In the genomic region with DNA sequence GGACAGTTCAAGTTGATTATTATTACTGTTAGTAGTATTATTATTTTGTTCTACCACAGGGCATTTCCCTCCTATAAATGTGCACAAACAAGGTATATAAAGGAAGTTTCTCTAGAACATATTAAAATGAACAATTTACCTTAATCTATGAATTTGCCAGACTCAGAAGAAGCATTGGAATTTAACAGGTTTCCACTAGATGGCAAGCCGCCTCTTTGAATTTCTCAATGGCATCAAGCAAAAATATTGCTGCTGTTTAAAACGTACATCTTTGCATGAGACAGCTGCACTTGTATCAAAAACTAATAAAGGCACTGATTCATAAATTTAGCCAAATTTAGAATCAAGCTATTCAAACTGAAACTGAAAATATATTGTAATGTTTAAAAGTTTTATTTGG, we compare ENCODE assay signal across 1 cellular context.
TF ChIP-seq lines count a peak whose summit lies in the region.

No MANE protein-coding gene starts in this region.

TF ChIP-seq in GM23338, 12 proteins besides CTCF, POLR2A, EP300 and RAD21 (continued from another document):
- no peak for TF ChIP-seq STAT1 (IDR thresholded peaks at IDR 0.05; ENCODE audit: unreplicated experiment)
- TF ChIP-seq ZNF331 (CRISPR knock-in tag; IDR thresholded peaks at IDR 0.05; ENCODE audit: low read depth) = no peak
- TF ChIP-seq JUNB (IDR thresholded peaks at IDR 0.05; ENCODE audit: unreplicated experiment) = no peak
- TF ChIP-seq CREB1 (CRISPR knock-in tag; IDR thresholded peaks at IDR 0.05; ENCODE audit: low read depth) = no peak
- TF ChIP-seq, protein P1, sequence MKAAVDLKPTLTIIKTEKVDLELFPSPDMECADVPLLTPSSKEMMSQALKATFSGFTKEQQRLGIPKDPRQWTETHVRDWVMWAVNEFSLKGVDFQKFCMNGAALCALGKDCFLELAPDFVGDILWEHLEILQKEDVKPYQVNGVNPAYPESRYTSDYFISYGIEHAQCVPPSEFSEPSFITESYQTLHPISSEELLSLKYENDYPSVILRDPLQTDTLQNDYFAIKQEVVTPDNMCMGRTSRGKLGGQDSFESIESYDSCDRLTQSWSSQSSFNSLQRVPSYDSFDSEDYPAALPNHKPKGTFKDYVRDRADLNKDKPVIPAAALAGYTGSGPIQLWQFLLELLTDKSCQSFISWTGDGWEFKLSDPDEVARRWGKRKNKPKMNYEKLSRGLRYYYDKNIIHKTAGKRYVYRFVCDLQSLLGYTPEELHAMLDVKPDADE (IDR thresholded peaks at IDR 0.05) = no peak
- no peak for TF ChIP-seq ZNF114 (CRISPR knock-in tag; IDR thresholded peaks at IDR 0.05)
- no peak for TF ChIP-seq NANOG (IDR thresholded peaks at IDR 0.05; ENCODE audit: borderline replicate concordance)
- no peak for TF ChIP-seq EZH2 (IDR thresholded peaks at IDR 0.05; ENCODE audit: low read depth, unreplicated experiment)
- TF ChIP-seq, protein P2, sequence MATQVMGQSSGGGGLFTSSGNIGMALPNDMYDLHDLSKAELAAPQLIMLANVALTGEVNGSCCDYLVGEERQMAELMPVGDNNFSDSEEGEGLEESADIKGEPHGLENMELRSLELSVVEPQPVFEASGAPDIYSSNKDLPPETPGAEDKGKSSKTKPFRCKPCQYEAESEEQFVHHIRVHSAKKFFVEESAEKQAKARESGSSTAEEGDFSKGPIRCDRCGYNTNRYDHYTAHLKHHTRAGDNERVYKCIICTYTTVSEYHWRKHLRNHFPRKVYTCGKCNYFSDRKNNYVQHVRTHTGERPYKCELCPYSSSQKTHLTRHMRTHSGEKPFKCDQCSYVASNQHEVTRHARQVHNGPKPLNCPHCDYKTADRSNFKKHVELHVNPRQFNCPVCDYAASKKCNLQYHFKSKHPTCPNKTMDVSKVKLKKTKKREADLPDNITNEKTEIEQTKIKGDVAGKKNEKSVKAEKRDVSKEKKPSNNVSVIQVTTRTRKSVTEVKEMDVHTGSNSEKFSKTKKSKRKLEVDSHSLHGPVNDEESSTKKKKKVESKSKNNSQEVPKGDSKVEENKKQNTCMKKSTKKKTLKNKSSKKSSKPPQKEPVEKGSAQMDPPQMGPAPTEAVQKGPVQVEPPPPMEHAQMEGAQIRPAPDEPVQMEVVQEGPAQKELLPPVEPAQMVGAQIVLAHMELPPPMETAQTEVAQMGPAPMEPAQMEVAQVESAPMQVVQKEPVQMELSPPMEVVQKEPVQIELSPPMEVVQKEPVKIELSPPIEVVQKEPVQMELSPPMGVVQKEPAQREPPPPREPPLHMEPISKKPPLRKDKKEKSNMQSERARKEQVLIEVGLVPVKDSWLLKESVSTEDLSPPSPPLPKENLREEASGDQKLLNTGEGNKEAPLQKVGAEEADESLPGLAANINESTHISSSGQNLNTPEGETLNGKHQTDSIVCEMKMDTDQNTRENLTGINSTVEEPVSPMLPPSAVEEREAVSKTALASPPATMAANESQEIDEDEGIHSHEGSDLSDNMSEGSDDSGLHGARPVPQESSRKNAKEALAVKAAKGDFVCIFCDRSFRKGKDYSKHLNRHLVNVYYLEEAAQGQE (IDR thresholded peaks at IDR 0.05; ENCODE audit: unreplicated experiment) = no peak
- TF ChIP-seq, protein P3, sequence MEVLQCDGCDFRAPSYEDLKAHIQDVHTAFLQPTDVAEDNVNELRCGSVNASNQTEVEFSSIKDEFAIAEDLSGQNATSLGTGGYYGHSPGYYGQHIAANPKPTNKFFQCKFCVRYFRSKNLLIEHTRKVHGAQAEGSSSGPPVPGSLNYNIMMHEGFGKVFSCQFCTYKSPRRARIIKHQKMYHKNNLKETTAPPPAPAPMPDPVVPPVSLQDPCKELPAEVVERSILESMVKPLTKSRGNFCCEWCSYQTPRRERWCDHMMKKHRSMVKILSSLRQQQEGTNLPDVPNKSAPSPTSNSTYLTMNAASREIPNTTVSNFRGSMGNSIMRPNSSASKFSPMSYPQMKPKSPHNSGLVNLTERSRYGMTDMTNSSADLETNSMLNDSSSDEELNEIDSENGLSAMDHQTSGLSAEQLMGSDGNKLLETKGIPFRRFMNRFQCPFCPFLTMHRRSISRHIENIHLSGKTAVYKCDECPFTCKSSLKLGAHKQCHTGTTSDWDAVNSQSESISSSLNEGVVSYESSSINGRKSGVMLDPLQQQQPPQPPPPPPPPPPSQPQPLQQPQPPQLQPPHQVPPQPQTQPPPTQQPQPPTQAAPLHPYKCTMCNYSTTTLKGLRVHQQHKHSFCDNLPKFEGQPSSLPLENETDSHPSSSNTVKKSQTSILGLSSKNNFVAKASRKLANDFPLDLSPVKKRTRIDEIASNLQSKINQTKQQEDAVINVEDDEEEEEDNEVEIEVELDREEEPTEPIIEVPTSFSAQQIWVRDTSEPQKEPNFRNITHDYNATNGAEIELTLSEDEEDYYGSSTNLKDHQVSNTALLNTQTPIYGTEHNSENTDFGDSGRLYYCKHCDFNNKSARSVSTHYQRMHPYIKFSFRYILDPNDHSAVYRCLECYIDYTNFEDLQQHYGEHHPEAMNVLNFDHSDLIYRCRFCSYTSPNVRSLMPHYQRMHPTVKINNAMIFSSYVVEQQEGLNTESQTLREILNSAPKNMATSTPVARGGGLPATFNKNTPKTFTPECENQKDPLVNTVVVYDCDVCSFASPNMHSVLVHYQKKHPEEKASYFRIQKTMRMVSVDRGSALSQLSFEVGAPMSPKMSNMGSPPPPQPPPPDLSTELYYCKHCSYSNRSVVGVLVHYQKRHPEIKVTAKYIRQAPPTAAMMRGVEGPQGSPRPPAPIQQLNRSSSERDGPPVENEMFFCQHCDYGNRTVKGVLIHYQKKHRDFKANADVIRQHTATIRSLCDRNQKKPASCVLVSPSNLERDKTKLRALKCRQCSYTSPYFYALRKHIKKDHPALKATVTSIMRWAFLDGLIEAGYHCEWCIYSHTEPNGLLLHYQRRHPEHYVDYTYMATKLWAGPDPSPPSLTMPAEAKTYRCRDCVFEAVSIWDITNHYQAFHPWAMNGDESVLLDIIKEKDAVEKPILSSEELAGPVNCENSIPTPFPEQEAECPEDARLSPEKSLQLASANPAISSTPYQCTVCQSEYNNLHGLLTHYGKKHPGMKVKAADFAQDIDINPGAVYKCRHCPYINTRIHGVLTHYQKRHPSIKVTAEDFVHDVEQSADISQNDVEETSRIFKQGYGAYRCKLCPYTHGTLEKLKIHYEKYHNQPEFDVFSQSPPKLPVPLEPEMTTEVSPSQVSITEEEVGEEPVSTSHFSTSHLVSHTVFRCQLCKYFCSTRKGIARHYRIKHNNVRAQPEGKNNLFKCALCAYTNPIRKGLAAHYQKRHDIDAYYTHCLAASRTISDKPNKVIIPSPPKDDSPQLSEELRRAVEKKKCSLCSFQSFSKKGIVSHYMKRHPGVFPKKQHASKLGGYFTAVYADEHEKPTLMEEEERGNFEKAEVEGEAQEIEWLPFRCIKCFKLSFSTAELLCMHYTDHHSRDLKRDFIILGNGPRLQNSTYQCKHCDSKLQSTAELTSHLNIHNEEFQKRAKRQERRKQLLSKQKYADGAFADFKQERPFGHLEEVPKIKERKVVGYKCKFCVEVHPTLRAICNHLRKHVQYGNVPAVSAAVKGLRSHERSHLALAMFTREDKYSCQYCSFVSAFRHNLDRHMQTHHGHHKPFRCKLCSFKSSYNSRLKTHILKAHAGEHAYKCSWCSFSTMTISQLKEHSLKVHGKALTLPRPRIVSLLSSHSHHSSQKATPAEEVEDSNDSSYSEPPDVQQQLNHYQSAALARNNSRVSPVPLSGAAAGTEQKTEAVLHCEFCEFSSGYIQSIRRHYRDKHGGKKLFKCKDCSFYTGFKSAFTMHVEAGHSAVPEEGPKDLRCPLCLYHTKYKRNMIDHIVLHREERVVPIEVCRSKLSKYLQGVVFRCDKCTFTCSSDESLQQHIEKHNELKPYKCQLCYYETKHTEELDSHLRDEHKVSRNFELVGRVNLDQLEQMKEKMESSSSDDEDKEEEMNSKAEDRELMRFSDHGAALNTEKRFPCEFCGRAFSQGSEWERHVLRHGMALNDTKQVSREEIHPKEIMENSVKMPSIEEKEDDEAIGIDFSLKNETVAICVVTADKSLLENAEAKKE (CRISPR knock-in tag; IDR thresholded peaks at IDR 0.05) = no peak
